Comparison of ENCODE assay signal across 30 cellular contexts in the genomic region with DNA sequence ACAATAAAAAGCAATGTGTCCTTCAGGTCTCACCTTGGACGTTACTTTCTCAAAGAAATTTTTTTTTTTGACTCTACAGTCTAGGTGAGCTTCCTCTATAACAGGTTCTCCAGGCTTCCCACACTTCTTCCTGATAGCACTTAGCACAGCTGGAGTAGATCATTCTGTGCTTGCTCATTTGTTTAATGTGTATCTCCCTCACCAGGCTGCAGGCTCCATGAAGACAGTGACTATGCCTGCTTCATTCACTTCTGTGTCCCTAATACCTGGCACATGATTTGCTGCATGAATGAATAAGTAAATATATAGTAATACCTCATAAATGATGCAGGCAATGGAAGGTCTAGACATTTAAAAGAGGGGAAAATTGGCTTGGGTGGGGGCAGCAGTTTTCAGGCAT. TPM values are rescaled to one million over a fixed set of nuclear protein-coding genes. Genes with fewer than 3 reads are reported as not detected.
DNase-seq lines count a peak whose midpoint lies in the region; ATAC-seq and TF ChIP-seq lines count a peak whose summit lies in the region.
"Had no signal": no experiment of that assay in that cellular context is flagged by ENCODE, and none has a peak within 500 bp of the region (broad histone marks: within the 10 kb centered on the region; RNA-seq: fewer than 3 reads in every experiment).

No MANE protein-coding gene starts in this region.

- TF ChIP-seq CTCF in dorsolateral prefrontal cortex (IDR thresholded peaks at IDR 0.05 in 54 of 56, conservative IDR thresholded peaks at IDR 0.05 in 2 of 56; ENCODE audit: low read depth in 1 of 56, partially characterized antibody in 56 of 56) = no peak

- H3K27ac ChIP-seq in epithelial cell of prostate (no peak overlapping the region), dorsolateral prefrontal cortex (no peak overlapping the region)
- H3K27ac ChIP-seq in effector memory CD4-positive, alpha-beta T cell (ENCODE audit: insufficient read depth, low read length, poor library complexity, severe bottlenecking) = no peak overlapping the region
- H3K27ac ChIP-seq: gastrocnemius medialis, prostate gland, right lobe of liver, SJCRH30, spleen, testis had no signal

- no peaks in the 10 kb centered on the region for H3K9me3 ChIP-seq in effector memory CD4-positive, alpha-beta T cell (ENCODE audit: control insufficient read depth, low read length)
- H3K9me3 ChIP-seq: gastrocnemius medialis, prostate gland, right lobe of liver, SJCRH30, spleen, testis had no signal

- no peak overlapping the region for H3K4me3 ChIP-seq in dorsolateral prefrontal cortex
- no peak overlapping the region for H3K4me3 ChIP-seq in effector memory CD4-positive, alpha-beta T cell (ENCODE audit: insufficient read depth, low read depth, low read length, poor library complexity, severe bottlenecking)
- H3K4me3 ChIP-seq: gastrocnemius medialis, lung, prostate gland, right lobe of liver, SJCRH30, spleen, testis had no signal

- ATAC-seq in GM21367 (IDR thresholded peaks at IDR 0.05; ENCODE audit: unreplicated experiment) = no peak
- ATAC-seq: gastrocnemius medialis; naive thymus-derived CD4-positive, alpha-beta T cell; right lobe of liver; WTC11 had no signal

- intact Hi-C loops in dorsolateral prefrontal cortex (cut with DNase I) = no loop called here

- DNase-seq in DMS79 treated with DMSO at 0.1 percent for 48 hours (lab: John Stamatoyannopoulos, UW) (peak; percentile 9), DMS79 (lab: John Stamatoyannopoulos, UW) (no peak), DMS53 (lab: John Stamatoyannopoulos, UW) (peak; percentile 90), NCI-H345 treated with DMSO at 0.1 percent for 48 hours (lab: John Stamatoyannopoulos, UW; ENCODE audit: unreplicated experiment) (peak; percentile 57), epithelial cell of prostate (ENCODE audit: low read depth, low spot score) (peak; percentile 3), dorsolateral prefrontal cortex (no peak)
- no peak for DNase-seq in effector memory CD4-positive, alpha-beta T cell
- DNase-seq: 8988T; activated CD4-positive, alpha-beta T cell treated with anti-CD3 and anti-CD28 coated beads, Interleukin-2, amount 10 ng/mL, durations not matched to agents 24 days and 14 days; activated naive CD8-positive, alpha-beta T cell treated with anti-CD3 and anti-CD28 coated beads, Interleukin-2, amount 50 U/mL, for 24 hours; activated T-cell treated with anti-CD3 and anti-CD28 coated beads, Interleukin-2, amount 50 U/mL, for 1 hour; central memory CD4-positive, alpha-beta T cell; gastrocnemius medialis; naive thymus-derived CD4-positive, alpha-beta T cell; NCI-H1048; NCI-H2081 treated with DMSO at 0.1 percent for 48 hours; NCI-H82; nucleus accumbens; right lobe of liver; RPMI8226; SJCRH30; spleen; stimulated activated CD4-positive, alpha-beta T cell treated with anti-CD3 and anti-CD28 coated beads, Interleukin-2, amount 100 ng/mL, for 24 hours; stimulated activated naive CD8-positive, alpha-beta T cell treated with anti-CD3 and anti-CD28 coated beads, Interleukin-15, Interleukin-2, amounts not matched to agents 100 U/mL and 50 U/mL, for 24 hours; SW 1271; testis had no signal

- H3K36me3 ChIP-seq in effector memory CD4-positive, alpha-beta T cell (ENCODE audit: control insufficient read depth, insufficient read depth, low read length) = no peaks in the 10 kb centered on the region
- H3K36me3 ChIP-seq: gastrocnemius medialis, prostate gland, right lobe of liver, SJCRH30, spleen had no signal

- H3K27me3 ChIP-seq in dorsolateral prefrontal cortex = peaks cover 0 to 26% (median 11%) of the 10 kb centered on the region in 45 donors
- H3K27me3 ChIP-seq in effector memory CD4-positive, alpha-beta T cell (replicated peaks; ENCODE audit: control insufficient read depth, insufficient read depth, low read length, poor library complexity, severe bottlenecking) = no peaks in the 10 kb centered on the region
- H3K27me3 ChIP-seq: right lobe of liver, SJCRH30, spleen, testis had no signal

- H3K4me1 ChIP-seq in effector memory CD4-positive, alpha-beta T cell (ENCODE audit: control insufficient read depth, insufficient read depth, low read length, poor library complexity, severe bottlenecking) = peaks cover 5% of the 10 kb centered on the region
- H3K4me1 ChIP-seq: SJCRH30, testis had no signal

RNA-seq across cellular contexts. Expression of a gene that starts 3.4 kb away (rescaled TPM):
- total RNA-seq in dorsolateral prefrontal cortex = 1 to 10 TPM in 102 of 120 experiments, under 1 TPM in 17, not detected in 1; 0.41 to 4.8 (median 1.8) TPM
- total RNA-seq: SJCRH30 had no signal

Comparison
In these comparisons a context has a peak if more than half of its experiments do, and no peak if none do; other contexts are left out.
1. DNase-seq: peak in DMS79 treated with DMSO at 0.1 percent for 48 hours (single experiment), DMS53 (single experiment), NCI-H345 treated with DMSO at 0.1 percent for 48 hours (single experiment) and epithelial cell of prostate (single experiment); none in DMS79 (single experiment), dorsolateral prefrontal cortex (0 of 10) and effector memory CD4-positive, alpha-beta T cell (0 of 3).